ENCODE assay signal across 12 cellular contexts in genomic region chr17:76388966-76389888, GRCh38. TPM values are rescaled to one million over a fixed set of nuclear protein-coding genes. Genes with fewer than 3 reads are reported as not detected.
DNase-seq lines count a peak whose midpoint lies in the region; ATAC-seq and TF ChIP-seq lines count a peak whose summit lies in the region.
"Had no signal": no experiment of that assay in that cellular context is flagged by ENCODE, and none has a peak within 500 bp of the region (broad histone marks: within the 10 kb centered on the region; RNA-seq: fewer than 3 reads in every experiment).

No MANE protein-coding gene starts in this region.

- no peak overlapping the region for H3K9ac ChIP-seq in endodermal cell (ENCODE audit: extremely low read depth, low read length, poor library complexity, severe bottlenecking)

- ATAC-seq in T-helper 17 cell (no peak), HG02678 (IDR thresholded peaks at IDR 0.05; ENCODE audit: unreplicated experiment) (no peak)

- peaks cover 28% of the 10 kb centered on the region for H3K27me3 Mint-ChIP-seq in HFFc6 (ENCODE audit: insufficient read depth)
- no peaks in the 10 kb centered on the region for H3K27me3 Mint-ChIP-seq in T-helper 17 cell
- peaks cover 25% of the 10 kb centered on the region for H3K27me3 Mint-ChIP-seq in endodermal cell (ENCODE audit: insufficient read depth)
- H3K27me3 Mint-ChIP-seq in progenitor cell of endocrine pancreas, result peaks cover 9% of the 10 kb centered on the region
- H3K27me3 Mint-ChIP-seq in endothelial cell (ENCODE audit: unreplicated experiment), result peaks cover 15% of the 10 kb centered on the region
- H3K27me3 Mint-ChIP-seq: CD8-positive, alpha-beta memory T cell had no signal

- peaks cover 22% of the 10 kb centered on the region for H3K27me3 ChIP-seq in endodermal cell (ENCODE audit: control insufficient read depth, insufficient read depth, low read length, poor library complexity, severe bottlenecking)
- H3K27me3 ChIP-seq: SJSA1 had no signal

- peaks cover 20% of the 10 kb centered on the region for H3K36me3 ChIP-seq in endodermal cell (ENCODE audit: control insufficient read depth, insufficient read depth, low read length)

- no peaks in the 10 kb centered on the region for H3K4me1 ChIP-seq in endodermal cell (ENCODE audit: control insufficient read depth, insufficient read depth, low read length)

- H3K9me3 Mint-ChIP-seq in HFFc6 (no peaks in the 10 kb centered on the region; the same call in 1 of the 2 replicates), endodermal cell (no peaks in the 10 kb centered on the region), progenitor cell of endocrine pancreas (ENCODE audit: low read depth) (no peaks in the 10 kb centered on the region), endothelial cell (ENCODE audit: unreplicated experiment) (no peaks in the 10 kb centered on the region)
- H3K9me3 Mint-ChIP-seq: CD8-positive, alpha-beta memory T cell had no signal

- DNase-seq in HFFc6 (no peak), T-helper 17 cell (no peak), endodermal cell (peak; percentile 76), progenitor cell of endocrine pancreas (ENCODE audit: low spot score, unreplicated experiment) (no peak), anterior cingulate cortex (lab: John Stamatoyannopoulos, UW) (no peak), endothelial cell (ENCODE audit: low spot score) (no peak)
- DNase-seq: activated T-cell treated with anti-CD3 and anti-CD28 coated beads, Interleukin-2, amount 50 U/mL, for 48 hours; CD8-positive, alpha-beta memory T cell; cortex of kidney; NCI-H2171 had no signal

- no peak overlapping the region for H3K27ac ChIP-seq in endodermal cell (ENCODE audit: low read depth, low read length)
- H3K27ac ChIP-seq: SJSA1 had no signal

- peak overlapping the region; percentile 18; the same call in 1 of the 2 replicates for H3K27ac Mint-ChIP-seq in HFFc6
- H3K27ac Mint-ChIP-seq in T-helper 17 cell, result peak overlapping the region; percentile 51
- peak overlapping the region; percentile 75 for H3K27ac Mint-ChIP-seq in endodermal cell
- peak overlapping the region; percentile 69 for H3K27ac Mint-ChIP-seq in progenitor cell of endocrine pancreas
- no peak overlapping the region for H3K27ac Mint-ChIP-seq in endothelial cell (ENCODE audit: unreplicated experiment)

- peaks cover 18% of the 10 kb centered on the region for H3K36me3 Mint-ChIP-seq in HFFc6 (ENCODE audit: low read depth)
- H3K36me3 Mint-ChIP-seq in T-helper 17 cell (ENCODE audit: low read depth), result peaks cover 2% of the 10 kb centered on the region
- H3K36me3 Mint-ChIP-seq in endodermal cell (ENCODE audit: low read depth), result peaks cover 36% of the 10 kb centered on the region
- H3K36me3 Mint-ChIP-seq in progenitor cell of endocrine pancreas (ENCODE audit: insufficient read depth), result peaks cover 2% of the 10 kb centered on the region
- H3K36me3 Mint-ChIP-seq in endothelial cell (ENCODE audit: low read depth, unreplicated experiment), result peaks cover 13% of the 10 kb centered on the region

- TF ChIP-seq CTCF in HFFc6 (IDR thresholded peaks at IDR 0.05), result peak; percentile 53
- peak; percentile 33 for TF ChIP-seq CTCF in endodermal cell (conservative IDR thresholded peaks at IDR 0.05)
- TF ChIP-seq CTCF in progenitor cell of endocrine pancreas (IDR thresholded peaks at IDR 0.05; ENCODE audit: unreplicated experiment), result no peak
- no peak for TF ChIP-seq CTCF in endothelial cell (IDR thresholded peaks at IDR 0.05; ENCODE audit: unreplicated experiment)

- H3K4me3 Mint-ChIP-seq in HFFc6 (no peak overlapping the region), T-helper 17 cell (no peak overlapping the region), endodermal cell (no peak overlapping the region), progenitor cell of endocrine pancreas (ENCODE audit: low read depth) (no peak overlapping the region), endothelial cell (ENCODE audit: unreplicated experiment) (no peak overlapping the region)
- H3K4me3 Mint-ChIP-seq: CD8-positive, alpha-beta memory T cell had no signal

- no peak overlapping the region for H3K4me3 ChIP-seq in endodermal cell (ENCODE audit: low read length)
- H3K4me3 ChIP-seq: SJSA1 had no signal

- peaks cover 20% of the 10 kb centered on the region for H3K4me1 Mint-ChIP-seq in HFFc6 (ENCODE audit: low read depth)
- peaks cover 3% of the 10 kb centered on the region for H3K4me1 Mint-ChIP-seq in T-helper 17 cell
- no peaks in the 10 kb centered on the region for H3K4me1 Mint-ChIP-seq in endodermal cell
- no peaks in the 10 kb centered on the region for H3K4me1 Mint-ChIP-seq in progenitor cell of endocrine pancreas (ENCODE audit: low read depth)
- H3K4me1 Mint-ChIP-seq in endothelial cell (ENCODE audit: unreplicated experiment), result peaks cover 19% of the 10 kb centered on the region

- 93% methylated on average over 12 to 14 of the region's 16 CpGs for WGBS in endodermal cell (ENCODE audit: insufficient coverage in 1 of 2, insufficient read length in 1 of 2), 2 experiments

- no peaks in the 10 kb centered on the region for H3K9me3 ChIP-seq in T-helper 17 cell (ENCODE audit: control insufficient read depth, low read length, poor library complexity, severe bottlenecking)
- H3K9me3 ChIP-seq in endodermal cell (ENCODE audit: control insufficient read depth, low read length), result no peaks in the 10 kb centered on the region

RNA-seq across cellular contexts. Expression of gene SPHK1, which starts 4.8 kb away (rescaled TPM):
- total RNA-seq in HFFc6 (2021; fragmentation: NEBNext Ultra II Directional; extraction: Animal tissue kit (Norgen Biotek cat#: 25700)), result 10 to 100 TPM; 53.9 to 68.1 (median 55.7) TPM
- 1 to 10 TPM; 2.4 to 6.0 TPM for total RNA-seq in T-helper 17 cell
- 1 to 10 TPM; 1.5 to 1.8 TPM for total RNA-seq in endodermal cell
- polyA plus RNA-seq in endodermal cell (2013, experiment 1 of 2), result 8.0 TPM
- 6.2 TPM for polyA plus RNA-seq in endodermal cell (2013, experiment 2 of 2)
- 12.8 and 13.9 TPM in 2 replicates for total RNA-seq in progenitor cell of endocrine pancreas
- total RNA-seq in endothelial cell (ENCODE audit: unreplicated experiment), result 15.4 TPM

RNA-seq across cellular contexts. Expression of gene PRPSAP1, which starts 35.5 kb away (rescaled TPM):
- 10 to 100 TPM; 32.6 to 37.4 (median 35.1) TPM for total RNA-seq in HFFc6 (2021; fragmentation: NEBNext Ultra II Directional; extraction: Animal tissue kit (Norgen Biotek cat#: 25700))
- total RNA-seq in T-helper 17 cell (10 to 100 TPM; 19.4 to 22.1 TPM), endodermal cell (10 to 100 TPM; 60.9 to 89.8 TPM), progenitor cell of endocrine pancreas (89.6 and 90.3 TPM in 2 replicates), endothelial cell (ENCODE audit: unreplicated experiment) (136 TPM)
- polyA plus RNA-seq in endodermal cell (2013, experiment 1 of 2), result 70.1 TPM
- polyA plus RNA-seq in endodermal cell (2013, experiment 2 of 2), result 68.6 TPM

Comparison
In these comparisons a context has a peak if more than half of its experiments do, and no peak if none do; other contexts are left out.
1. CTCF ChIP-seq: peak in HFFc6 (single experiment) and endodermal cell (single experiment); none in progenitor cell of endocrine pancreas (single experiment) and endothelial cell (single experiment).